1 cellular context compared by ENCODE assay signal in genomic region chr1:153959454-153959853, GRCh38.
A peak's percentile ranks its signal among the peaks of the same experiment; 100 is the strongest.
TF ChIP-seq lines count a peak whose summit lies in the region.

No MANE protein-coding gene starts in this region.

TF ChIP-seq in K562, 482 proteins besides CTCF, POLR2A, EP300 and RAD21:
- TF ChIP-seq SIRT6 (IDR thresholded peaks at IDR 0.05; ENCODE audit: low read depth, low read length) (no peak), ZBTB34 (CRISPR knock-in tag; IDR thresholded peaks at IDR 0.05) (no peak), RAD51 (IDR thresholded peaks at IDR 0.05; ENCODE audit: borderline replicate concordance, low read depth) (no peak), ZBTB33 (CRISPR knock-in tag; IDR thresholded peaks at IDR 0.05) (peak; percentile 65; the same call in 1 of the 2 replicates), PRDM10 (IDR thresholded peaks at IDR 0.05; ENCODE audit: partially characterized antibody) (peak; percentile 89)
